ENCODE assay signal across 9 cellular contexts in the genomic region with DNA sequence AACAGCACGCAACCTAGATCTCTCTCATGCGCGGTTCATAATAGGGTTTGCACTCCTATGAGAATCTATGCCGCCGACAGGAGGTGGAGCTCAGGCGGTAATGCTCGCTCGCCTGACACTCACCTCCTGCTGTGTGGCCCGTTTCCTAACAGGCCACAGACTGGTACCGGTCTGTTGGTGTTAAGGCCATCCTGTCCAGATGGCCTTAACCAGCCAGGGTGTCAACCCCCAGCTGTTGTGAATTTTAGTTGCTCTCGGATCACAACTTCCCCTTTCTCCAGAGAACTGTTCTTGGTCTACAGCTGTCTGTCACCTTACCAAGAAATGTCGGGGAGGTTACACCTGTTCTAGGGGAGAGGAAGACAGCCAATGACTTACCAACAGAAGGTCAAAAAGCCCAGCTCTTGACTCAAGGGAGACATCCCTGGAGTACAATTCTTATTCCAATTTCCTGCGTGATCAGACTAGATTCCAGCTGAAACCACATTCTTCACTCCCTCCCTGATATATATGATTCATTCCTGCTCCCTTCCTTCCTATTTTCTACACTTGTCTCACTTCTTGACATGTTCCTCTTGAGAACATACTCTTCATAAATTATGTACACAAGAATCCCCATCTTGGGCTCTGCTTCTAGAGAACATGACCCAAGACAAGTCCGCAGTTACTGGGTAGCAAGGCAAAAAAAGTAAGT. TPM values are rescaled to one million over a fixed set of nuclear protein-coding genes. Genes with fewer than 3 reads are reported as not detected.
DNase-seq lines count a peak whose midpoint lies in the region; ATAC-seq and TF ChIP-seq lines count a peak whose summit lies in the region.
"Had no signal": no experiment of that assay in that cellular context is flagged by ENCODE, and none has a peak within 500 bp of the region (broad histone marks: within the 10 kb centered on the region; RNA-seq: fewer than 3 reads in every experiment).

No MANE protein-coding gene starts in this region.

- intact Hi-C loops in right lobe of liver (cut with DNase I), result no loop called here

- H3K27ac ChIP-seq in right lobe of liver (no peak overlapping the region), neural progenitor cell (no peak overlapping the region)
- H3K27ac ChIP-seq: ovary had no signal

- no peak for TF ChIP-seq POLR2A in right lobe of liver (IDR thresholded peaks at IDR 0.05)

- H3K4me2 ChIP-seq in neural progenitor cell, result no peak overlapping the region

- ATAC-seq in GM18867 (IDR thresholded peaks at IDR 0.05; ENCODE audit: unreplicated experiment) (peak; percentile 92), HG02623 (IDR thresholded peaks at IDR 0.05; ENCODE audit: unreplicated experiment) (peak; percentile 87), right lobe of liver (peak in 3 of 4 donors; percentile 43 to 51 (median 44)), SK-N-SH treated with all-trans-retinoic acid at 6 μM for 48 hours (no peak)

- H3K9me3 ChIP-seq in right lobe of liver (no peaks in the 10 kb centered on the region), neural progenitor cell (ENCODE audit: low read depth) (no peaks in the 10 kb centered on the region)
- H3K9me3 ChIP-seq: ovary had no signal

- no peak overlapping the region for H3K9ac ChIP-seq in neural progenitor cell

- H3K9me3 Mint-ChIP-seq in neural progenitor cell (no peaks in the 10 kb centered on the region), osteocyte (ENCODE audit: unreplicated experiment) (no peaks in the 10 kb centered on the region)

- no peaks in the 10 kb centered on the region for H3K4me1 ChIP-seq in right lobe of liver
- H3K4me1 ChIP-seq in neural progenitor cell, result no peaks in the 10 kb centered on the region

- WGBS in right lobe of liver (ENCODE audit: insufficient coverage, low coverage, low lambda C conversion rate, missing lambda C conversion rate), result 77% methylated on average over 10 of the region's 14 CpGs

- no peaks in the 10 kb centered on the region for H3K36me3 Mint-ChIP-seq in neural progenitor cell
- H3K36me3 Mint-ChIP-seq in osteocyte (ENCODE audit: unreplicated experiment), result no peaks in the 10 kb centered on the region

- no peaks in the 10 kb centered on the region for H3F3A ChIP-seq in neural progenitor cell (ENCODE audit: low read depth)

- no peak overlapping the region for H3K4me3 Mint-ChIP-seq in neural progenitor cell
- H3K4me3 Mint-ChIP-seq in osteocyte (ENCODE audit: unreplicated experiment), result no peak overlapping the region

- no peak for TF ChIP-seq CTCF in right lobe of liver (IDR thresholded peaks at IDR 0.05)
- no peak for TF ChIP-seq CTCF in neural progenitor cell (IDR thresholded peaks at IDR 0.05)
- no peak for TF ChIP-seq CTCF in osteocyte (IDR thresholded peaks at IDR 0.05)

- H3K36me3 ChIP-seq in right lobe of liver (no peaks in the 10 kb centered on the region), neural progenitor cell (no peaks in the 10 kb centered on the region)
- H3K36me3 ChIP-seq: ovary had no signal

- no peak overlapping the region for H2AFZ ChIP-seq in neural progenitor cell (replicated peaks)

- no peaks in the 10 kb centered on the region for H3K27me3 ChIP-seq in right lobe of liver
- H3K27me3 ChIP-seq in neural progenitor cell, result no peaks in the 10 kb centered on the region
- H3K27me3 ChIP-seq: ovary had no signal

- H3K4me3 ChIP-seq in right lobe of liver (no peak overlapping the region), neural progenitor cell (no peak overlapping the region)
- H3K4me3 ChIP-seq: ovary had no signal

- H3K27ac Mint-ChIP-seq in neural progenitor cell (no peak overlapping the region), osteocyte (ENCODE audit: unreplicated experiment) (no peak overlapping the region)

- H3K79me2 ChIP-seq in neural progenitor cell (ENCODE audit: low read depth), result no peaks in the 10 kb centered on the region

- H3K4me1 Mint-ChIP-seq in neural progenitor cell (no peaks in the 10 kb centered on the region), osteocyte (ENCODE audit: unreplicated experiment) (no peaks in the 10 kb centered on the region)

- H3K27me3 Mint-ChIP-seq in neural progenitor cell (ENCODE audit: insufficient read depth, low read depth) (peaks cover 2% of the 10 kb centered on the region), osteocyte (ENCODE audit: unreplicated experiment) (peaks cover 12% of the 10 kb centered on the region)

- no peaks in the 10 kb centered on the region for H4K20me1 ChIP-seq in neural progenitor cell (ENCODE audit: low read depth)

- DNase-seq in MV-4-11 (lab: John Stamatoyannopoulos, UW) (peak; percentile 99), right lobe of liver (no peak), neural progenitor cell (ENCODE audit: low spot score) (no peak), iPS-NIHi7 (ENCODE audit: extremely low spot score) (no peak), osteocyte (ENCODE audit: extremely low spot score, unreplicated experiment) (no peak)
- DNase-seq: ovary had no signal

TF ChIP-seq in SK-N-SH treated with all-trans-retinoic acid at 6 μM for 48 hours, 23 proteins besides CTCF, POLR2A, EP300 and RAD21 (continues in another document):
- no peak for TF ChIP-seq OSR1 (CRISPR knock-in tag; IDR thresholded peaks at IDR 0.05)
- TF ChIP-seq ZNF565 (CRISPR knock-in tag; conservative IDR thresholded peaks at IDR 0.05; ENCODE audit: low read depth), result no peak
- no peak for TF ChIP-seq BACH2 (CRISPR knock-in tag; IDR thresholded peaks at IDR 0.05; ENCODE audit: borderline replicate concordance)
- no peak for TF ChIP-seq ISL1 (CRISPR knock-in tag; IDR thresholded peaks at IDR 0.05)
- no peak for TF ChIP-seq PPARA (CRISPR knock-in tag; IDR thresholded peaks at IDR 0.05; ENCODE audit: borderline replicate concordance)
- TF ChIP-seq ZFP30 (CRISPR knock-in tag; IDR thresholded peaks at IDR 0.05), result no peak
- TF ChIP-seq, protein P1, sequence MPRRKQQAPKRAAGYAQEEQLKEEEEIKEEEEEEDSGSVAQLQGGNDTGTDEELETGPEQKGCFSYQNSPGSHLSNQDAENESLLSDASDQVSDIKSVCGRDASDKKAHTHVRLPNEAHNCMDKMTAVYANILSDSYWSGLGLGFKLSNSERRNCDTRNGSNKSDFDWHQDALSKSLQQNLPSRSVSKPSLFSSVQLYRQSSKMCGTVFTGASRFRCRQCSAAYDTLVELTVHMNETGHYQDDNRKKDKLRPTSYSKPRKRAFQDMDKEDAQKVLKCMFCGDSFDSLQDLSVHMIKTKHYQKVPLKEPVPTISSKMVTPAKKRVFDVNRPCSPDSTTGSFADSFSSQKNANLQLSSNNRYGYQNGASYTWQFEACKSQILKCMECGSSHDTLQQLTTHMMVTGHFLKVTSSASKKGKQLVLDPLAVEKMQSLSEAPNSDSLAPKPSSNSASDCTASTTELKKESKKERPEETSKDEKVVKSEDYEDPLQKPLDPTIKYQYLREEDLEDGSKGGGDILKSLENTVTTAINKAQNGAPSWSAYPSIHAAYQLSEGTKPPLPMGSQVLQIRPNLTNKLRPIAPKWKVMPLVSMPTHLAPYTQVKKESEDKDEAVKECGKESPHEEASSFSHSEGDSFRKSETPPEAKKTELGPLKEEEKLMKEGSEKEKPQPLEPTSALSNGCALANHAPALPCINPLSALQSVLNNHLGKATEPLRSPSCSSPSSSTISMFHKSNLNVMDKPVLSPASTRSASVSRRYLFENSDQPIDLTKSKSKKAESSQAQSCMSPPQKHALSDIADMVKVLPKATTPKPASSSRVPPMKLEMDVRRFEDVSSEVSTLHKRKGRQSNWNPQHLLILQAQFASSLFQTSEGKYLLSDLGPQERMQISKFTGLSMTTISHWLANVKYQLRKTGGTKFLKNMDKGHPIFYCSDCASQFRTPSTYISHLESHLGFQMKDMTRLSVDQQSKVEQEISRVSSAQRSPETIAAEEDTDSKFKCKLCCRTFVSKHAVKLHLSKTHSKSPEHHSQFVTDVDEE (CRISPR knock-in tag; IDR thresholded peaks at IDR 0.05), result no peak
- TF ChIP-seq RARB (CRISPR knock-in tag; IDR thresholded peaks at IDR 0.05), result no peak
- TF ChIP-seq, protein P2, sequence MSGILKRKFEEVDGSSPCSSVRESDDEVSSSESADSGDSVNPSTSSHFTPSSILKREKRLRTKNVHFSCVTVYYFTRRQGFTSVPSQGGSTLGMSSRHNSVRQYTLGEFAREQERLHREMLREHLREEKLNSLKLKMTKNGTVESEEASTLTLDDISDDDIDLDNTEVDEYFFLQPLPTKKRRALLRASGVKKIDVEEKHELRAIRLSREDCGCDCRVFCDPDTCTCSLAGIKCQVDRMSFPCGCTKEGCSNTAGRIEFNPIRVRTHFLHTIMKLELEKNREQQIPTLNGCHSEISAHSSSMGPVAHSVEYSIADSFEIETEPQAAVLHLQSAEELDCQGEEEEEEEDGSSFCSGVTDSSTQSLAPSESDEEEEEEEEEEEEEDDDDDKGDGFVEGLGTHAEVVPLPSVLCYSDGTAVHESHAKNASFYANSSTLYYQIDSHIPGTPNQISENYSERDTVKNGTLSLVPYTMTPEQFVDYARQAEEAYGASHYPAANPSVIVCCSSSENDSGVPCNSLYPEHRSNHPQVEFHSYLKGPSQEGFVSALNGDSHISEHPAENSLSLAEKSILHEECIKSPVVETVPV (CRISPR knock-in tag; IDR thresholded peaks at IDR 0.05), result no peak
- no peak for TF ChIP-seq CSDC2 (CRISPR knock-in tag; IDR thresholded peaks at IDR 0.05)
- TF ChIP-seq, protein P3, sequence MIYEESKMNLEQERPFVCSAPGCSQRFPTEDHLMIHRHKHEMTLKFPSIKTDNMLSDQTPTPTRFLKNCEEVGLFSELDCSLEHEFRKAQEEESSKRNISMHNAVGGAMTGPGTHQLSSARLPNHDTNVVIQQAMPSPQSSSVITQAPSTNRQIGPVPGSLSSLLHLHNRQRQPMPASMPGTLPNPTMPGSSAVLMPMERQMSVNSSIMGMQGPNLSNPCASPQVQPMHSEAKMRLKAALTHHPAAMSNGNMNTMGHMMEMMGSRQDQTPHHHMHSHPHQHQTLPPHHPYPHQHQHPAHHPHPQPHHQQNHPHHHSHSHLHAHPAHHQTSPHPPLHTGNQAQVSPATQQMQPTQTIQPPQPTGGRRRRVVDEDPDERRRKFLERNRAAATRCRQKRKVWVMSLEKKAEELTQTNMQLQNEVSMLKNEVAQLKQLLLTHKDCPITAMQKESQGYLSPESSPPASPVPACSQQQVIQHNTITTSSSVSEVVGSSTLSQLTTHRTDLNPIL (CRISPR knock-in tag; IDR thresholded peaks at IDR 0.05; ENCODE audit: low read depth), result no peak
- TF ChIP-seq ZNF8 (CRISPR knock-in tag; IDR thresholded peaks at IDR 0.05), result no peak

RNA-seq across cellular contexts. Expression of a gene that starts 23.1 kb away (rescaled TPM):
- 1 to 10 TPM; 2.5 to 4.9 (median 4.2) TPM for total RNA-seq in right lobe of liver
- 14.1 and 15.1 TPM in 2 replicates for total RNA-seq in neural progenitor cell (ENCODE audit: low replicate concordance)
- total RNA-seq in osteocyte, result 13.7 and 15.1 TPM in 2 replicates

RNA-seq across cellular contexts. Expression of a gene that starts 40.3 kb away (rescaled TPM):
- total RNA-seq in right lobe of liver, result 10 to 100 TPM; 46.9 to 82.1 (median 59.1) TPM
- total RNA-seq in neural progenitor cell (ENCODE audit: low replicate concordance), result 31.2 and 36.8 TPM in 2 replicates
- 50.1 and 50.2 TPM in 2 replicates for total RNA-seq in osteocyte
